13 cellular contexts compared by ENCODE assay signal in genomic region chr1:7538033-7538432, GRCh38.
DNase-seq lines count a peak whose midpoint lies in the region; ATAC-seq and TF ChIP-seq lines count a peak whose summit lies in the region.
"Had no signal": no experiment of that assay in that cellular context is flagged by ENCODE, and none has a peak within 500 bp of the region (broad histone marks: within the 10 kb centered on the region; RNA-seq: fewer than 3 reads in every experiment).

No MANE protein-coding gene starts in this region.

- no peak overlapping the region for H3K4me3 ChIP-seq in NB4 (ENCODE audit: low read depth, low read length)
- H3K4me3 ChIP-seq in neural progenitor cell: no peak overlapping the region
- H3K4me3 ChIP-seq in gastrocnemius medialis: no peak overlapping the region
- H3K4me3 ChIP-seq: thyroid gland had no signal

- no peak overlapping the region for H3K27ac ChIP-seq in neural progenitor cell
- H3K27ac ChIP-seq in gastrocnemius medialis: no peak overlapping the region
- H3K27ac ChIP-seq: 22Rv1, thyroid gland had no signal

- no peaks in the 10 kb centered on the region for H3F3A ChIP-seq in neural progenitor cell (ENCODE audit: low read depth)

- in situ Hi-C loops in gastrocnemius medialis (cut with MboI; ENCODE audit: low sequenced_read_pairs in 4 of 4): no loop called here

- H4K20me1 ChIP-seq in neural progenitor cell (ENCODE audit: low read depth): no peaks in the 10 kb centered on the region

- H3K9me3 Mint-ChIP-seq in neural progenitor cell: peaks cover 2% of the 10 kb centered on the region
- H3K9me3 Mint-ChIP-seq: immature natural killer cell had no signal

- peaks cover 43% of the 10 kb centered on the region for H3K4me1 Mint-ChIP-seq in neural progenitor cell

- no peak for TF ChIP-seq CTCF in NB4 (IDR thresholded peaks at IDR 0.05; ENCODE audit: low read depth, low read length)
- no peak for TF ChIP-seq CTCF in neural progenitor cell (IDR thresholded peaks at IDR 0.05)
- TF ChIP-seq CTCF in gastrocnemius medialis (IDR thresholded peaks at IDR 0.05 in 4 of 5, conservative IDR thresholded peaks at IDR 0.05 in 1 of 5): no peak

- H3K4me3 Mint-ChIP-seq in neural progenitor cell: no peak overlapping the region
- H3K4me3 Mint-ChIP-seq: immature natural killer cell had no signal

- H3K36me3 ChIP-seq in neural progenitor cell (no peaks in the 10 kb centered on the region), gastrocnemius medialis (no peaks in the 10 kb centered on the region)
- H3K36me3 ChIP-seq: thyroid gland had no signal

- H3K79me2 ChIP-seq in neural progenitor cell (ENCODE audit: low read depth): no peaks in the 10 kb centered on the region

- no peaks in the 10 kb centered on the region for H3K9me3 ChIP-seq in neural progenitor cell (ENCODE audit: low read depth)
- H3K9me3 ChIP-seq in gastrocnemius medialis: no peaks in the 10 kb centered on the region
- H3K9me3 ChIP-seq: thyroid gland had no signal

- no peak overlapping the region for H3K9ac ChIP-seq in neural progenitor cell

- DNase-seq in DMS 273 (lab: John Stamatoyannopoulos, UW; ENCODE audit: unreplicated experiment): peak; percentile 17
- DNase-seq in DMS 273 treated with DMSO at 0.1 percent for 48 hours (lab: John Stamatoyannopoulos, UW): no peak
- peak; percentile 20 for DNase-seq in NB4 (ENCODE audit: low read depth)
- peak; percentile 48 for DNase-seq in cerebellar cortex (ENCODE audit: low spot score)
- no peak for DNase-seq in neural progenitor cell (ENCODE audit: low spot score)
- DNase-seq in HPDE6-E6E7 (ENCODE audit: extremely low spot score): no peak
- no peak for DNase-seq in gastrocnemius medialis
- DNase-seq: activated CD4-positive, CD25-positive, alpha-beta regulatory T cell treated with anti-CD3 and anti-CD28 coated beads, Interleukin-2, amount 50 U/mL, for 72 hours; central memory CD4-positive, alpha-beta T cell; immature natural killer cell; thyroid gland had no signal

- H3K4me1 ChIP-seq in neural progenitor cell (peaks cover 32% of the 10 kb centered on the region), gastrocnemius medialis (no peaks in the 10 kb centered on the region)
- H3K4me1 ChIP-seq: thyroid gland had no signal

- H2AFZ ChIP-seq in neural progenitor cell (replicated peaks): no peak overlapping the region

- peaks cover 7% of the 10 kb centered on the region for H3K27me3 Mint-ChIP-seq in neural progenitor cell (ENCODE audit: insufficient read depth, low read depth)

- TF ChIP-seq POLR2A in NB4 (IDR thresholded peaks at IDR 0.05; ENCODE audit: extremely low read depth, insufficient read length): no peak
- TF ChIP-seq POLR2A in gastrocnemius medialis (IDR thresholded peaks at IDR 0.05): no peak

- intact Hi-C loops in gastrocnemius medialis (cut with DNase I; ENCODE audit: low total_unique reads): no loop called here

- H3K27ac Mint-ChIP-seq in neural progenitor cell: peak overlapping the region; percentile 29
- H3K27ac Mint-ChIP-seq: immature natural killer cell had no signal

- peaks cover 12% of the 10 kb centered on the region for H3K27me3 ChIP-seq in neural progenitor cell
- peaks cover 0 to 4% (median 0%) of the 10 kb centered on the region in 3 donors for H3K27me3 ChIP-seq in gastrocnemius medialis
- H3K27me3 ChIP-seq: thyroid gland had no signal

- no peaks in the 10 kb centered on the region for H3K36me3 Mint-ChIP-seq in neural progenitor cell
- H3K36me3 Mint-ChIP-seq: immature natural killer cell had no signal

- H3K4me2 ChIP-seq in neural progenitor cell: no peak overlapping the region

- no peak for ATAC-seq in HG03039 (IDR thresholded peaks at IDR 0.05; ENCODE audit: unreplicated experiment)
- no peak for ATAC-seq in gastrocnemius medialis

Comparison
In these comparisons a context has a peak if more than half of its experiments do, and no peak if none do; other contexts are left out.
1. DNase-seq: peak in DMS 273 (single experiment), NB4 (single experiment) and cerebellar cortex (single experiment); none in DMS 273 treated with DMSO at 0.1 percent for 48 hours (single experiment), neural progenitor cell (single experiment), HPDE6-E6E7 (single experiment) and gastrocnemius medialis (0 of 2).